ENCODE assay signal across 25 cellular contexts in genomic region chr12:59046763-59047534, GRCh38.
DNase-seq lines count a peak whose midpoint lies in the region; ATAC-seq, FAIRE-seq and TF ChIP-seq lines count a peak whose summit lies in the region.
"Had no signal": no experiment of that assay in that cellular context is flagged by ENCODE, and none has a peak within 500 bp of the region (broad histone marks: within the 10 kb centered on the region; RNA-seq: fewer than 3 reads in every experiment).

No MANE protein-coding gene starts in this region.

- H3K79me1 ChIP-seq in IMR-90 (ENCODE audit: low read depth in 1 of 2, low read length in 2 of 2) = no peaks in the 10 kb centered on the region

- no peaks in the 10 kb centered on the region for H3K36me3 ChIP-seq in IMR-90 (ENCODE audit: control insufficient read depth, insufficient read depth, low read length)
- H3K36me3 ChIP-seq in small intestine (ENCODE audit: control insufficient read depth in 2 of 2, insufficient read depth in 2 of 2, low read length in 2 of 2) = no peaks in the 10 kb centered on the region
- no peaks in the 10 kb centered on the region for H3K36me3 ChIP-seq in lower lobe of right lung
- H3K36me3 ChIP-seq: sigmoid colon, WERI-Rb-1 had no signal

- H3K18ac ChIP-seq in IMR-90 (ENCODE audit: low read depth, low read length) = no peak overlapping the region

- H3K4me3 ChIP-seq in IMR-90 (ENCODE audit: insufficient read depth, low read depth, low read length) (no peak overlapping the region), small intestine (ENCODE audit: low read depth in 1 of 2, low read length in 2 of 2) (no peak overlapping the region), lower lobe of right lung (no peak overlapping the region)
- H3K4me3 ChIP-seq: sigmoid colon had no signal

- no peaks in the 10 kb centered on the region for H4K20me1 ChIP-seq in IMR-90 (ENCODE audit: insufficient read depth, low read length)

- H3K23ac ChIP-seq in IMR-90 (ENCODE audit: low read depth, low read length) = no peak overlapping the region

- ATAC-seq in IMR-90 (ENCODE audit: low read depth) (no peak), foreskin keratinocyte (peak; percentile 45), lower lobe of right lung (no peak)
- ATAC-seq: HCT116; naive thymus-derived CD8-positive, alpha-beta T cell; stimulated activated effector memory CD8-positive, alpha-beta T cell treated with anti-CD3 and anti-CD28 coated beads, Interleukin-12 subunit alpha, Interleukin-12 subunit beta, amount 100 ng/mL, for 72 hours had no signal

- no peak overlapping the region for H2AFZ ChIP-seq in IMR-90 (replicated peaks; ENCODE audit: low read length, poor library complexity)

- H3K4ac ChIP-seq in IMR-90 (ENCODE audit: low read depth, low read length) = no peak overlapping the region; the same call in 1 of the 2 replicates

- FAIRE-seq in small intestine (lab: Jason Lieb, UNC) = peak; percentile 49
- FAIRE-seq: colon had no signal

- H3K27me3 ChIP-seq in IMR-90 (ENCODE audit: control insufficient read depth, insufficient read depth, low read length) = no peaks in the 10 kb centered on the region
- no peaks in the 10 kb centered on the region for H3K27me3 ChIP-seq in foreskin keratinocyte
- no peaks in the 10 kb centered on the region for H3K27me3 ChIP-seq in small intestine (ENCODE audit: control insufficient read depth in 2 of 2, insufficient read depth in 2 of 2, low read length in 2 of 2)
- no peaks in the 10 kb centered on the region for H3K27me3 ChIP-seq in lower lobe of right lung (ENCODE audit: low read depth)
- H3K27me3 ChIP-seq: sigmoid colon had no signal

- in situ Hi-C loops in IMR-90 (cut with MboI; ENCODE audit: low sequenced_read_pairs) = no loop called here

- H3K27ac ChIP-seq in IMR-90 (ENCODE audit: insufficient read depth, low read length) = no peak overlapping the region
- H3K27ac ChIP-seq in foreskin keratinocyte = no peak overlapping the region
- no peak overlapping the region for H3K27ac ChIP-seq in small intestine (ENCODE audit: low read depth in 1 of 2, low read length in 1 of 2)
- H3K27ac ChIP-seq in lower lobe of right lung = no peak overlapping the region
- H3K27ac ChIP-seq: sigmoid colon, WERI-Rb-1 had no signal

- H3K9ac ChIP-seq in IMR-90 (ENCODE audit: low read depth, low read length) = no peak overlapping the region

- no peak overlapping the region for H2BK5ac ChIP-seq in IMR-90 (ENCODE audit: low read depth, low read length, poor library complexity, severe bottlenecking)

- H3K4me1 ChIP-seq in IMR-90 (ENCODE audit: control insufficient read depth, insufficient read depth, low read length) = peaks cover 5% of the 10 kb centered on the region; the same call in 1 of the 2 replicates
- H3K4me1 ChIP-seq in foreskin keratinocyte = peaks cover 27% of the 10 kb centered on the region
- H3K4me1 ChIP-seq in small intestine (ENCODE audit: control insufficient read depth in 2 of 2, insufficient read depth in 1 of 2, low read depth in 1 of 2, low read length in 1 of 2) = no peaks in the 10 kb centered on the region
- H3K4me1 ChIP-seq in lower lobe of right lung = peaks cover 3% of the 10 kb centered on the region

- no peak overlapping the region for H4K91ac ChIP-seq in IMR-90 (ENCODE audit: insufficient read depth, low read depth, low read length)

- peak overlapping the region in 1 of 2 experiments; percentile 6; a peak in 2 of 4 replicates for H4K8ac ChIP-seq in IMR-90 (ENCODE audit: low read depth in 2 of 2, low read length in 2 of 2)

- intact Hi-C loops in IMR-90 (cut with micrococcal nuclease) = no loop called here
- intact Hi-C loops in lower lobe of right lung (cut with DNase I) = no loop called here

- H3K4me2 ChIP-seq in IMR-90 (ENCODE audit: low read depth, low read length) = no peak overlapping the region

- CTCF ChIA-PET in IMR-90 (lab: Yijun Ruan, JAX) = no interaction called here

- no peak overlapping the region for H2AK5ac ChIP-seq in IMR-90 (ENCODE audit: low read depth, low read length)

- no peak overlapping the region for H3K14ac ChIP-seq in IMR-90 (replicated peaks; ENCODE audit: low read depth, low read length)

- H2BK20ac ChIP-seq in IMR-90 (ENCODE audit: low read depth, low read length) = no peak overlapping the region

- DNase-seq in IMR-90 (no peak), amniotic epithelial cell (ENCODE audit: low read depth) (peak; percentile 37), foreskin keratinocyte (peak; percentile 81 to 82), small intestine (peak; percentile 39), lower lobe of right lung (no peak), NOMO-1 treated with dmso at 0.1 percent for 144 hours (lab: John Stamatoyannopoulos, UW; ENCODE audit: unreplicated experiment) (no peak)
- no peak for DNase-seq in stimulated activated CD4-positive, alpha-beta T cell treated with anti-CD3 and anti-CD28 coated beads, Interleukin-2, amount 100 ng/mL, for 48 hours
- DNase-seq: activated CD8-positive, alpha-beta memory T cell treated with anti-CD3 and anti-CD28 coated beads for 24 hours; activated T-cell treated with anti-CD3 and anti-CD28 coated beads for 4 hours; DMS79 treated with DMSO at 0.1 percent for 48 hours; GDM1; head of caudate nucleus; islet precursor cell; naive thymus-derived CD8-positive, alpha-beta T cell; NCI-H1092; NCI-H187; nucleus accumbens; SHP77; sigmoid colon; stimulated activated CD4-positive, alpha-beta T cell treated with anti-CD3 and anti-CD28 coated beads, Interleukin-15, amount 100 ng/mL, for 24 hours; substantia nigra; WERI-Rb-1 had no signal

- no CpG with 5 or more reads among the region's 2 CpGs for WGBS in IMR-90 (ENCODE audit: extremely low coverage in 2 of 2, insufficient read length in 1 of 2), 2 experiments
- WGBS in small intestine, 3 donors = 18 to 54% (median 37%) methylated on average over 2 of the region's 2 CpGs

- no peak overlapping the region for H2BK120ac ChIP-seq in IMR-90 (ENCODE audit: low read depth, low read length)

- POLR2A ChIA-PET in IMR-90 (lab: Charles Lee; ENCODE audit: unreplicated experiment) = no interaction called here

- H2BK15ac ChIP-seq in IMR-90 (ENCODE audit: low read depth, low read length) = peak overlapping the region; percentile 19; the same call in 1 of the 3 replicates

- no peak overlapping the region for H4K5ac ChIP-seq in IMR-90 (ENCODE audit: low read depth, low read length)

- H3K9me3 ChIP-seq in IMR-90 (ENCODE audit: control insufficient read depth, insufficient read depth, low read length) = no peaks in the 10 kb centered on the region
- no peaks in the 10 kb centered on the region for H3K9me3 ChIP-seq in small intestine (ENCODE audit: control insufficient read depth, low read depth)
- no peaks in the 10 kb centered on the region for H3K9me3 ChIP-seq in lower lobe of right lung
- H3K9me3 ChIP-seq: sigmoid colon had no signal

- no peak for TF ChIP-seq POLR2A in IMR-90 (IDR thresholded peaks at IDR 0.05; ENCODE audit: low read depth, low read length)

- no peaks in the 10 kb centered on the region for H3K9me1 ChIP-seq in IMR-90 (ENCODE audit: insufficient read depth, low read length)

- TF ChIP-seq CTCF in IMR-90 (conservative IDR thresholded peaks at IDR 0.05; ENCODE audit: low read depth, low read length) (no peak), foreskin keratinocyte (conservative IDR thresholded peaks at IDR 0.05) (no peak), lower lobe of right lung (IDR thresholded peaks at IDR 0.05) (no peak)

- dilution Hi-C loops in IMR-90 (cut with HindIII; ENCODE audit: low sequenced_read_pairs, unreplicated experiment) = no loop called here

- H2AK9ac ChIP-seq in IMR-90 (replicated peaks; ENCODE audit: low read depth, low read length, poor library complexity) = no peak overlapping the region

- TF ChIP-seq RAD21 in IMR-90 (IDR thresholded peaks at IDR 0.05; ENCODE audit: low read length) = no peak

- no peak overlapping the region for H3K56ac ChIP-seq in IMR-90 (ENCODE audit: extremely low read depth, insufficient read depth, low read length)

- no TSS peak for BruUV-seq in IMR-90 (replicated peaks; lab: Mats Ljungman, UMichigan)

TF ChIP-seq in IMR-90, 13 proteins besides CTCF, POLR2A, EP300 and RAD21:
- TF ChIP-seq MAFK (IDR thresholded peaks at IDR 0.05; ENCODE audit: low read depth, low read length) = no peak
- no peak for TF ChIP-seq NFE2L2 (IDR thresholded peaks at IDR 0.05; ENCODE audit: low read depth, low read length)
- no peak for TF ChIP-seq SMC3 (IDR thresholded peaks at IDR 0.05; ENCODE audit: low read depth, low read length)
- TF ChIP-seq, protein P1, sequence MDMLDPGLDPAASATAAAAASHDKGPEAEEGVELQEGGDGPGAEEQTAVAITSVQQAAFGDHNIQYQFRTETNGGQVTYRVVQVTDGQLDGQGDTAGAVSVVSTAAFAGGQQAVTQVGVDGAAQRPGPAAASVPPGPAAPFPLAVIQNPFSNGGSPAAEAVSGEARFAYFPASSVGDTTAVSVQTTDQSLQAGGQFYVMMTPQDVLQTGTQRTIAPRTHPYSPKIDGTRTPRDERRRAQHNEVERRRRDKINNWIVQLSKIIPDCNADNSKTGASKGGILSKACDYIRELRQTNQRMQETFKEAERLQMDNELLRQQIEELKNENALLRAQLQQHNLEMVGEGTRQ (IDR thresholded peaks at IDR 0.05; ENCODE audit: low read depth, low read length) = no peak
- TF ChIP-seq MXI1 (IDR thresholded peaks at IDR 0.05; ENCODE audit: borderline replicate concordance, low read depth, low read length) = no peak

Comparison
In these comparisons a context has a peak if more than half of its experiments do, and no peak if none do; other contexts are left out.
1. DNase-seq: peak in amniotic epithelial cell (single experiment), foreskin keratinocyte (2 of 2) and small intestine (single experiment); none in IMR-90 (single experiment), stimulated activated CD4-positive, alpha-beta T cell treated with anti-CD3 and anti-CD28 coated beads, Interleukin-2, amount 100 ng/mL, for 48 hours (0 of 2), lower lobe of right lung (single experiment) and NOMO-1 treated with dmso at 0.1 percent for 144 hours (single experiment).